Comparison of ENCODE assay signal across 8 cellular contexts in genomic region chr21:16330340-16331319, GRCh38.
DNase-seq lines count a peak whose midpoint lies in the region; ATAC-seq, FAIRE-seq and TF ChIP-seq lines count a peak whose summit lies in the region.

No MANE protein-coding gene starts in this region.

- H3K56ac ChIP-seq in H9 (ENCODE audit: insufficient read length, low read depth, low read length), result no peak overlapping the region

- no peak overlapping the region for H3K4me3 Mint-ChIP-seq in activated T-cell treated with anti-CD3 and anti-CD28 coated beads, Interleukin-2, amount 50 U/mL, for 72 hours
- no peak overlapping the region for H3K4me3 Mint-ChIP-seq in H9

- H3K14ac ChIP-seq in H9 (ENCODE audit: insufficient read depth, low read length), result no peak overlapping the region

- WGBS in H9 (ENCODE audit: extremely low coverage, insufficient read length, low lambda C conversion rate), result no CpG with 5 or more reads among the region's 11 CpGs

- H4K20me1 ChIP-seq in H9 (ENCODE audit: control insufficient read depth, insufficient read depth, insufficient read length), result no peaks in the 10 kb centered on the region
- H4K20me1 ChIP-seq in endothelial cell of umbilical vein (replicated peaks; ENCODE audit: control insufficient read depth, extremely low read depth, insufficient read depth, low read length), result no peaks in the 10 kb centered on the region

- intact Hi-C loops in endothelial cell of umbilical vein (cut with micrococcal nuclease), result loop anchor here (1.0 to 5.0 kb wide), 6 partner anchors 88 to 942 kb away; no protein-coding TSS in a partner anchor

- H3K9me1 ChIP-seq in endothelial cell of umbilical vein (replicated peaks; ENCODE audit: control insufficient read depth, extremely low read depth, insufficient read depth, low read length), result no peaks in the 10 kb centered on the region

- no peak overlapping the region for H3K4me2 ChIP-seq in H9 (ENCODE audit: insufficient read depth, insufficient read length, low read length)
- H3K4me2 ChIP-seq in endothelial cell of umbilical vein (ENCODE audit: insufficient read depth, low read length), result no peak overlapping the region

- ATAC-seq in activated T-cell treated with anti-CD3 and anti-CD28 coated beads, Interleukin-2, amount 50 U/mL, for 72 hours (replicated peaks in 1 of 2), result peak; percentile 60 to 64

- POLR2A ChIA-PET in endothelial cell of umbilical vein (lab: Charles Lee), result no interaction called here

- no peaks in the 10 kb centered on the region for H3K4me1 Mint-ChIP-seq in activated T-cell treated with anti-CD3 and anti-CD28 coated beads, Interleukin-2, amount 50 U/mL, for 72 hours (ENCODE audit: low read depth)
- peaks cover 7 to 9% of the 10 kb centered on the region in 2 experiments for H3K4me1 Mint-ChIP-seq in H9

- H4K91ac ChIP-seq in H9 (ENCODE audit: insufficient read length, low read depth, low read length), result no peak overlapping the region

- no peaks in the 10 kb centered on the region for H3K36me3 ChIP-seq in endothelial cell of umbilical vein (ENCODE audit: control insufficient read depth in 2 of 2, extremely low read depth in 1 of 2, insufficient read depth in 2 of 2, low read length in 2 of 2)

- no peak overlapping the region for H4K8ac ChIP-seq in H9 (replicated peaks; ENCODE audit: insufficient read length, low read depth, low read length)

- no peak overlapping the region for H2BK120ac ChIP-seq in H9 (ENCODE audit: low read depth, low read length, poor library complexity, severe bottlenecking)

- no peaks in the 10 kb centered on the region for H3K9me3 Mint-ChIP-seq in activated T-cell treated with anti-CD3 and anti-CD28 coated beads, Interleukin-2, amount 50 U/mL, for 72 hours
- no peaks in the 10 kb centered on the region; a peak in 1 of 5 replicates for H3K9me3 Mint-ChIP-seq in H9

- no peak overlapping the region for H3K18ac ChIP-seq in H9 (ENCODE audit: insufficient read length, low read depth, low read length)

- CTCF ChIA-PET in endothelial cell of umbilical vein (lab: Charles Lee), result interaction anchor here (0.6 to 5.3 kb wide), 46 partner anchors 9 to 939 kb away, joined by 3 to 98 read pairs (median 4); no protein-coding TSS in a partner anchor

- no peak overlapping the region for H2BK5ac ChIP-seq in H9 (ENCODE audit: insufficient read length, low read length)

- dilution Hi-C loops in endothelial cell of umbilical vein (cut with MboI; ENCODE audit: extremely low pct_ligation_motif_present, low sequenced_read_pairs), result no loop called here

- no peak overlapping the region for H2BK15ac ChIP-seq in H9 (ENCODE audit: low read depth, low read length)

- peak overlapping the region; percentile 96 for H3K4me3 ChIP-seq in LNCaP clone FGC (ENCODE audit: low read depth, low read length)
- H3K4me3 ChIP-seq in endothelial cell of umbilical vein (replicated peaks in 1 of 3; ENCODE audit: insufficient read depth in 1 of 3, low read depth in 1 of 3, low read length in 3 of 3), result no peak overlapping the region

- no peaks in the 10 kb centered on the region for H3K27me3 Mint-ChIP-seq in activated T-cell treated with anti-CD3 and anti-CD28 coated beads, Interleukin-2, amount 50 U/mL, for 72 hours (ENCODE audit: low read depth)
- no peaks in the 10 kb centered on the region for H3K27me3 Mint-ChIP-seq in H9 (ENCODE audit: low read depth)

- no TSS peak for BruUV-seq in endothelial cell of umbilical vein (replicated peaks; lab: Mats Ljungman, UMichigan)

- H3K79me1 ChIP-seq in H9 (ENCODE audit: insufficient read depth, low read depth, low read length, poor library complexity, severe bottlenecking), result no peaks in the 10 kb centered on the region

- no peak overlapping the region for H4K5ac ChIP-seq in H9 (ENCODE audit: insufficient read length, low read depth, low read length)

- no peaks in the 10 kb centered on the region for H3K4me1 ChIP-seq in H9 (ENCODE audit: insufficient read depth, low read length)
- H3K4me1 ChIP-seq in endothelial cell of umbilical vein (ENCODE audit: control insufficient read depth, extremely low read depth, insufficient read depth, low read length), result no peaks in the 10 kb centered on the region

- no peak overlapping the region for H3K27ac Mint-ChIP-seq in activated T-cell treated with anti-CD3 and anti-CD28 coated beads, Interleukin-2, amount 50 U/mL, for 72 hours
- no peak overlapping the region for H3K27ac Mint-ChIP-seq in H9

- H3K9me3 ChIP-seq in H9 (ENCODE audit: control insufficient read depth, low read depth, low read length), result no peaks in the 10 kb centered on the region
- H3K9me3 ChIP-seq in endothelial cell of umbilical vein (replicated peaks; ENCODE audit: control insufficient read depth, insufficient read depth, low read length), result no peaks in the 10 kb centered on the region

- no peak overlapping the region for H3K27ac ChIP-seq in H9 (ENCODE audit: insufficient read length, low read depth, low read length)
- H3K27ac ChIP-seq in endothelial cell of umbilical vein (ENCODE audit: insufficient read depth, low read depth, low read length), result no peak overlapping the region

- no peak for TF ChIP-seq POLR2A in endothelial cell of umbilical vein (IDR thresholded peaks at IDR 0.05; ENCODE audit: low read depth, low read length)

- peak; percentile 72 for FAIRE-seq in RCC 7860 (lab: Jason Lieb, UNC)
- FAIRE-seq in endothelial cell of umbilical vein (lab: Jason Lieb, UNC), result peak; percentile 72

- no peak overlapping the region for H2AK5ac ChIP-seq in H9 (ENCODE audit: insufficient read length, low read length)

- peak; percentile 79 for TF ChIP-seq CTCF in H9 (conservative IDR thresholded peaks at IDR 0.05)
- peak; percentile 52 for TF ChIP-seq CTCF in LNCaP clone FGC (IDR thresholded peaks at IDR 0.05; ENCODE audit: control insufficient read depth, extremely low read depth, insufficient read depth)
- TF ChIP-seq CTCF in endothelial cell of umbilical vein (IDR thresholded peaks at IDR 0.05; ENCODE audit: extremely low read depth in 1 of 2, insufficient read depth in 1 of 2, low read depth in 1 of 2, low read length in 2 of 2), result peak; percentile 51 to 56

- H3K79me2 ChIP-seq in H9 (ENCODE audit: insufficient read depth, low read length) (no peaks in the 10 kb centered on the region), endothelial cell of umbilical vein (ENCODE audit: control insufficient read depth, insufficient read depth, low read length) (no peaks in the 10 kb centered on the region)

- no peaks in the 10 kb centered on the region for H3K23me2 ChIP-seq in H9 (ENCODE audit: insufficient read length, low read depth, low read length, poor library complexity, severe bottlenecking)

- H3K9ac ChIP-seq in H9 (ENCODE audit: extremely low read depth, insufficient read length, low read length) (no peak overlapping the region), endothelial cell of umbilical vein (replicated peaks; ENCODE audit: extremely low read depth, insufficient read depth, low read length) (no peak overlapping the region)

- H3K27me3 ChIP-seq in H9 (ENCODE audit: insufficient read depth, low read length), result no peaks in the 10 kb centered on the region
- no peaks in the 10 kb centered on the region for H3K27me3 ChIP-seq in endothelial cell of umbilical vein (ENCODE audit: control insufficient read depth in 2 of 2, insufficient read depth in 2 of 2, low read length in 2 of 2)

- no peak overlapping the region for H2BK12ac ChIP-seq in H9 (ENCODE audit: insufficient read length, low read depth, low read length)

- no peaks in the 10 kb centered on the region for H3K36me3 Mint-ChIP-seq in activated T-cell treated with anti-CD3 and anti-CD28 coated beads, Interleukin-2, amount 50 U/mL, for 72 hours (ENCODE audit: insufficient read depth in 2 of 2)
- H3K36me3 Mint-ChIP-seq in H9 (ENCODE audit: insufficient read depth in 1 of 3, low read depth in 3 of 3), result no peaks in the 10 kb centered on the region; a peak in 1 of 7 replicates

- H2AFZ ChIP-seq in H9 (ENCODE audit: low read length) (no peak overlapping the region), endothelial cell of umbilical vein (ENCODE audit: low read depth, low read length) (peak overlapping the region; percentile 46)

- no peak overlapping the region for H3K4ac ChIP-seq in H9 (ENCODE audit: low read depth, low read length)

- peak in 1 of 2 donors; percentile 5 for DNase-seq in activated T-cell treated with anti-CD3 and anti-CD28 coated beads, Interleukin-2, amount 50 U/mL, for 72 hours
- no peak for DNase-seq in activated T-cell treated with anti-CD3 and anti-CD28 coated beads, Interleukin-2, amount 50 U/mL, for 48 hours
- no peak for DNase-seq in H9
- DNase-seq in LNCaP clone FGC (ENCODE audit: low read depth), result peak; percentile 80
- peak; percentile 59 for DNase-seq in RCC 7860 (ENCODE audit: low spot score)
- DNase-seq in endothelial cell of umbilical vein (ENCODE audit: low read depth, low spot score), result peak; percentile 87
- peak; percentile 94 for DNase-seq in midbrain (lab: John Stamatoyannopoulos, UW)
- DNase-seq in cortex of kidney (lab: John Stamatoyannopoulos, UW), result no peak

- H2BK20ac ChIP-seq in H9 (ENCODE audit: low read depth, low read length, poor library complexity, severe bottlenecking), result no peak overlapping the region

- H3T11ph ChIP-seq in H9 (ENCODE audit: low read length), result no peak overlapping the region

- H3K23ac ChIP-seq in H9 (ENCODE audit: insufficient read length, low read depth, low read length), result no peak overlapping the region

TF ChIP-seq in endothelial cell of umbilical vein, 7 proteins besides CTCF, POLR2A, EP300 and RAD21:
- TF ChIP-seq GATA2 (IDR thresholded peaks at IDR 0.05; ENCODE audit: insufficient read depth, insufficient read length, low read depth, low read length), result no peak
- no peak for TF ChIP-seq MYC (IDR thresholded peaks at IDR 0.05; ENCODE audit: low read depth, low read length)
- no peak for TF ChIP-seq EZH2 (IDR thresholded peaks at IDR 0.05; ENCODE audit: borderline replicate concordance, low read depth, low read length, severe bottlenecking)
- TF ChIP-seq JUN (IDR thresholded peaks at IDR 0.05; ENCODE audit: borderline replicate concordance, insufficient read depth, insufficient read length, low read depth), result no peak
- no peak for TF ChIP-seq POLR2AphosphoS5 (IDR thresholded peaks at IDR 0.05; ENCODE audit: insufficient read depth, low read depth, low read length)
- TF ChIP-seq, protein P1, sequence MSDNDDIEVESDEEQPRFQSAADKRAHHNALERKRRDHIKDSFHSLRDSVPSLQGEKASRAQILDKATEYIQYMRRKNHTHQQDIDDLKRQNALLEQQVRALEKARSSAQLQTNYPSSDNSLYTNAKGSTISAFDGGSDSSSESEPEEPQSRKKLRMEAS (IDR thresholded peaks at IDR 0.05; ENCODE audit: insufficient read depth, insufficient read length), result no peak
- TF ChIP-seq FOS (IDR thresholded peaks at IDR 0.05; ENCODE audit: borderline replicate concordance, insufficient read depth, low read length), result no peak

Comparison
In these comparisons a context has a peak if more than half of its experiments do, and no peak if none do; other contexts are left out.
1. DNase-seq: peak in LNCaP clone FGC (single experiment), RCC 7860 (single experiment), endothelial cell of umbilical vein (single experiment) and midbrain (single experiment); none in activated T-cell treated with anti-CD3 and anti-CD28 coated beads, Interleukin-2, amount 50 U/mL, for 48 hours (0 of 2), H9 (single experiment) and cortex of kidney (single experiment).
2. Peak in every context shown above with its lines, with median percentiles within 50 percentile points of each other: CTCF ChIP-seq.